ENCODE assay signal across 8 cellular contexts in genomic region chr12:113965951-113966797, GRCh38. TPM values are rescaled to one million over a fixed set of nuclear protein-coding genes. Genes with fewer than 3 reads are reported as not detected.
DNase-seq lines count a peak whose midpoint lies in the region; ATAC-seq, FAIRE-seq and TF ChIP-seq lines count a peak whose summit lies in the region.

A gene with protein sequence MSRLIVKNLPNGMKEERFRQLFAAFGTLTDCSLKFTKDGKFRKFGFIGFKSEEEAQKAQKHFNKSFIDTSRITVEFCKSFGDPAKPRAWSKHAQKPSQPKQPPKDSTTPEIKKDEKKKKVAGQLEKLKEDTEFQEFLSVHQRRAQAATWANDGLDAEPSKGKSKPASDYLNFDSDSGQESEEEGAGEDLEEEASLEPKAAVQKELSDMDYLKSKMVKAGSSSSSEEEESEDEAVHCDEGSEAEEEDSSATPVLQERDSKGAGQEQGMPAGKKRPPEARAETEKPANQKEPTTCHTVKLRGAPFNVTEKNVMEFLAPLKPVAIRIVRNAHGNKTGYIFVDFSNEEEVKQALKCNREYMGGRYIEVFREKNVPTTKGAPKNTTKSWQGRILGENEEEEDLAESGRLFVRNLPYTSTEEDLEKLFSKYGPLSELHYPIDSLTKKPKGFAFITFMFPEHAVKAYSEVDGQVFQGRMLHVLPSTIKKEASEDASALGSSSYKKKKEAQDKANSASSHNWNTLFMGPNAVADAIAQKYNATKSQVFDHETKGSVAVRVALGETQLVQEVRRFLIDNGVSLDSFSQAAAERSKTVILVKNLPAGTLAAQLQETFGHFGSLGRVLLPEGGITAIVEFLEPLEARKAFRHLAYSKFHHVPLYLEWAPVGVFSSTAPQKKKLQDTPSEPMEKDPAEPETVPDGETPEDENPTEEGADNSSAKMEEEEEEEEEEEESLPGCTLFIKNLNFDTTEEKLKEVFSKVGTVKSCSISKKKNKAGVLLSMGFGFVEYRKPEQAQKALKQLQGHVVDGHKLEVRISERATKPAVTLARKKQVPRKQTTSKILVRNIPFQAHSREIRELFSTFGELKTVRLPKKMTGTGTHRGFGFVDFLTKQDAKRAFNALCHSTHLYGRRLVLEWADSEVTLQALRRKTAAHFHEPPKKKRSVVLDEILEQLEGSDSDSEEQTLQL (minus strand): TSS chr12:113966325. CDS start chr12:113966227, 98 bp downstream.

- H3K4me3 ChIP-seq in right atrium auricular region (peak within 1 kb of the TSS; percentile 73 to 75), psoas muscle (peak within 1 kb of the TSS; percentile 92)

- H3K36me3 ChIP-seq in right atrium auricular region = peaks cover 11% of the 10 kb centered on the region
- H3K36me3 ChIP-seq in psoas muscle (ENCODE audit: insufficient read depth in 1 of 2, low read depth in 1 of 2) = peaks cover 0 to 19% of the 10 kb centered on the region in 2 donors

- WGBS in psoas muscle, 3 donors = 0% methylated on average over 46 of the region's 46 CpGs

- ATAC-seq in GM18502 (IDR thresholded peaks at IDR 0.05; ENCODE audit: poor library complexity, unreplicated experiment) (peak; percentile 97), HG02970 (IDR thresholded peaks at IDR 0.05; ENCODE audit: low FRiP score, unreplicated experiment) (peak; percentile 99), psoas muscle (peak; percentile 100)

- intact Hi-C loops in T-helper 2 cell treated with Interferon-gamma antibody and Interleukin-4, amounts not matched to agents 100 ng/mL and 5 ng/mL, for 36 hours (cut with micrococcal nuclease) = loop anchor here (1.0 kb wide), 1 partner anchor 542 kb away; no protein-coding TSS in a partner anchor
- intact Hi-C loops in psoas muscle (cut with DNase I) = loop anchor here (2.0 to 5.0 kb wide), 2 partner anchors 541 to 543 kb away; no protein-coding TSS in a partner anchor

- DNase-seq in NCI-H187 treated with DMSO at 0.1 percent for 48 hours (lab: John Stamatoyannopoulos, UW) = peak; percentile 83
- peak; percentile 86 to 100 (median 97) for DNase-seq in anterior cingulate cortex (lab: John Stamatoyannopoulos, UW)
- peak; percentile 98 for DNase-seq in right atrium auricular region (ENCODE audit: low spot score)
- DNase-seq in psoas muscle = peak; percentile 96 to 99
- DNase-seq in urothelium cell line (ENCODE audit: low spot score) = peak; percentile 98

- H3K9me3 ChIP-seq in right atrium auricular region (no peaks in the 10 kb centered on the region), psoas muscle (no peaks in the 10 kb centered on the region)

- H3K27me3 ChIP-seq in right atrium auricular region (no peaks in the 10 kb centered on the region), psoas muscle (ENCODE audit: insufficient read depth in 3 of 3, low read length in 2 of 3) (no peaks in the 10 kb centered on the region)

- H3K4me1 ChIP-seq in right atrium auricular region (peaks cover 0 to 16% of the 10 kb centered on the region in 2 donors), psoas muscle (peaks cover 8% of the 10 kb centered on the region)

- peak; percentile 91 for FAIRE-seq in urothelium cell line (lab: Jason Lieb, UNC)

- H3K27ac ChIP-seq in right atrium auricular region = peak within 1 kb of the TSS; percentile 54 to 58
- peak within 1 kb of the TSS; percentile 69 for H3K27ac ChIP-seq in psoas muscle

- TF ChIP-seq CTCF in right atrium auricular region (IDR thresholded peaks at IDR 0.05) (peak; percentile 71 to 92), psoas muscle (IDR thresholded peaks at IDR 0.05) (peak; percentile 93)

RNA-seq across cellular contexts. Expression of the gene that starts here (rescaled TPM):
- 41.8 and 44.2 TPM in 2 replicates for total RNA-seq in T-helper 2 cell treated with Interferon-gamma antibody and Interleukin-4, amounts not matched to agents 100 ng/mL and 5 ng/mL, for 36 hours
- 10 to 100 TPM; 15.3 to 15.6 TPM for total RNA-seq in right atrium auricular region
- total RNA-seq in psoas muscle = 10 to 100 TPM; 16.0 to 28.6 (median 21.5) TPM
- polyA plus RNA-seq in psoas muscle = 10 to 100 TPM; 14.2 to 59.4 (median 30.9) TPM

Comparison
In these comparisons a context has a peak if more than half of its experiments do, and no peak if none do; other contexts are left out.
1. Peak in every context shown above with its lines: DNase-seq, ATAC-seq, H3K4me3 ChIP-seq and H3K27ac ChIP-seq.